ENCODE assay signal across 16 cellular contexts in the genomic region with DNA sequence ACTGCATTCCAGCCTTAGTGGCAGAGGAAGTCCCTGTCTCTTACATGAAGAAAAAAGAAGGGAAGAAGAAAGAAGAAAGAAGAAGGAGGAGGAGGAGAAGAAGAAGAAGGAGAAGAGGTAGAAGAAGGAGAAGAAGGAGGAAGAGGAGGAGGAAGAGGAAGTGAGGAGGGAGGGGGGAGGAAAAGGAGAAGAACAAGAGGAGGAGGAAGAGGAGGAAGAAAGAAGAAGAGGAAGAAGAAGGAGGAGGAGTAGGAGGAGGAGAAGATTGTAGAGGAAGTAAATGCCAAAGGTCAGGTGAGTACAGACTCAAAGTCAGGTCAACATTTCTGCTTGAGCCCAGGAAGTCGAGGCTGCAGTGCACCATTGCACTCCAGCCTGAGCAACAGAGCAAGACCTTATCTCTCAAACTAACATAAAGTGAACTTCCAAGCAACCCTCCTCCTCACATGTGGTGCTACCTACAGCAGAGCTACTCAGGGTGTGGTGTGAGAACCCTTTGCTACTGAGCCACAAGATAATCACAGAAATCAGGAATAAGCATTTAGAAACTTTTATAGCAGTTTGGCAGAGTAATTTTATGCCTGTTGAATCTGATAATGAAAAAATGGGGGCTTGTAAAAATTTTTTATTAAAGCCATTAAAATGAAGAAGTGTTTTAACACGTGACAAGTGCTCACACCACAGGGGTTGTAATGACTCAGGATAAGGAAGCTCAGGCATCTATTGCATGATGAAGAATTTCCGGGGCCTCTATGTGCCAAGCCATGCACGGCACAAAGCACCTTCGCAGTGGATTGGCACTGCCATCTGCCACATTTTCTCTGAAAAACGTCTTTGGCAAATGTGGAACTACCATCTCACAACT.
DNase-seq lines count a peak whose midpoint lies in the region; ATAC-seq, FAIRE-seq and TF ChIP-seq lines count a peak whose summit lies in the region.
"Had no signal": no experiment of that assay in that cellular context is flagged by ENCODE, and none has a peak within 500 bp of the region (broad histone marks: within the 10 kb centered on the region; RNA-seq: fewer than 3 reads in every experiment).

No MANE protein-coding gene starts in this region.

- WGBS in A549 (ENCODE audit: missing lambda C conversion rate) = 17% methylated on average over 6 of the region's 6 CpGs

- no peak overlapping the region for H3K27ac Mint-ChIP-seq in MCF 10A (ENCODE audit: low read depth, unreplicated experiment)
- H3K27ac Mint-ChIP-seq: activated CD8-positive, alpha-beta T cell treated with anti-CD3 and anti-CD28 coated beads, Interleukin-2, amount 10 ng/mL, durations not matched to agents 7 days and 5 days; activated naive CD4-positive, alpha-beta T cell treated with anti-CD3 and anti-CD28 coated beads, Interleukin-2, amount 10 ng/mL, durations not matched to agents 7 days and 5 days; nephron progenitor cell had no signal

- TF ChIP-seq CTCF in A549 (IDR thresholded peaks at IDR 0.05) (no peak), OCI-LY7 (conservative IDR thresholded peaks at IDR 0.05; ENCODE audit: low read length) (no peak), fibroblast of mammary gland (conservative IDR thresholded peaks at IDR 0.05; ENCODE audit: control insufficient read depth, insufficient read depth, low read depth, low read length) (no peak), MCF 10A (IDR thresholded peaks at IDR 0.05; ENCODE audit: unreplicated experiment) (no peak)

- H3K4me3 Mint-ChIP-seq in MCF 10A (ENCODE audit: unreplicated experiment) = no peak overlapping the region
- H3K4me3 Mint-ChIP-seq: activated CD8-positive, alpha-beta T cell treated with anti-CD3 and anti-CD28 coated beads, Interleukin-2, amount 10 ng/mL, durations not matched to agents 7 days and 5 days; activated naive CD4-positive, alpha-beta T cell treated with anti-CD3 and anti-CD28 coated beads, Interleukin-2, amount 10 ng/mL, durations not matched to agents 7 days and 5 days; nephron progenitor cell had no signal

- 0 out of 5 replicates have a peak, but pooled peaks of 1 of the 2 experiments have one; percentile 20 for TF ChIP-seq RAD21 in A549 (conservative IDR thresholded peaks at IDR 0.05 in 1 of 2, IDR thresholded peaks at IDR 0.05 in 1 of 2)

- no peaks in the 10 kb centered on the region for H3K79me2 ChIP-seq in OCI-LY7 (ENCODE audit: insufficient read depth, low read depth, low read length)

- no peaks in the 10 kb centered on the region for H3K36me3 Mint-ChIP-seq in MCF 10A (ENCODE audit: insufficient read depth, unreplicated experiment)
- H3K36me3 Mint-ChIP-seq: activated naive CD4-positive, alpha-beta T cell treated with anti-CD3 and anti-CD28 coated beads, Interleukin-2, amount 10 ng/mL, durations not matched to agents 7 days and 5 days had no signal

- FAIRE-seq in A549 (lab: Jason Lieb, UNC) = no peak
- no peak for FAIRE-seq in frontal cortex (lab: Jason Lieb, UNC)
- FAIRE-seq: small intestine had no signal

- no peak overlapping the region for H3K4me3 ChIP-seq in A549
- no peak overlapping the region for H3K4me3 ChIP-seq in OCI-LY7 (ENCODE audit: low read depth, low read length, poor library complexity, severe bottlenecking)
- no peak overlapping the region for H3K4me3 ChIP-seq in fibroblast of mammary gland (ENCODE audit: control insufficient read depth, low read depth, low read length)
- H3K4me3 ChIP-seq: colonic mucosa had no signal

- peaks cover 15% of the 10 kb centered on the region for H3K4me1 ChIP-seq in A549
- H3K4me1 ChIP-seq in OCI-LY7 (ENCODE audit: insufficient read depth, low read length, poor library complexity, severe bottlenecking) = peaks cover 13% of the 10 kb centered on the region
- H3K4me1 ChIP-seq: colonic mucosa, foreskin keratinocyte had no signal

- no peaks in the 10 kb centered on the region for H3K27me3 Mint-ChIP-seq in MCF 10A (ENCODE audit: insufficient read depth, unreplicated experiment)
- H3K27me3 Mint-ChIP-seq: activated naive CD4-positive, alpha-beta T cell treated with anti-CD3 and anti-CD28 coated beads, Interleukin-2, amount 10 ng/mL, durations not matched to agents 7 days and 5 days had no signal

- peak in 1 of 2 experiments; percentile 37 for DNase-seq in A549 (ENCODE audit: low read depth in 1 of 2, low spot score in 1 of 2)
- peak; percentile 75 for DNase-seq in GM03348 (ENCODE audit: low spot score)
- peak; percentile 60 for DNase-seq in OCI-LY7 (ENCODE audit: low spot score)
- DNase-seq in fibroblast of mammary gland (ENCODE audit: low read depth) = peak; percentile 36
- DNase-seq in frontal cortex (ENCODE audit: low spot score in 2 of 2) = no peak
- no peak for DNase-seq in inferior parietal cortex (ENCODE audit: extremely low spot score)
- no peak for DNase-seq in MCF 10A (ENCODE audit: unreplicated experiment)
- DNase-seq: activated CD8-positive, alpha-beta T cell treated with anti-CD3 and anti-CD28 coated beads, Interleukin-2, amount 10 ng/mL, durations not matched to agents 7 days and 5 days; activated naive CD4-positive, alpha-beta T cell treated with anti-CD3 and anti-CD28 coated beads, Interleukin-2, amount 10 ng/mL, durations not matched to agents 7 days and 5 days; colonic mucosa; foreskin keratinocyte; NCI-H1436 treated with DMSO at 0.1 percent for 48 hours; nephron progenitor cell; small intestine had no signal

- TF ChIP-seq POLR2A in A549 (IDR thresholded peaks at IDR 0.05; ENCODE audit: low read length) = no peak

- TF ChIP-seq EP300 in A549 (IDR thresholded peaks at IDR 0.05) = no peak

- intact Hi-C loops in OCI-LY7 (cut with micrococcal nuclease; ENCODE audit: unreplicated experiment) = no loop called here
- intact Hi-C loops in MCF 10A (cut with micrococcal nuclease) = no loop called here

- H4K20me1 ChIP-seq in OCI-LY7 (ENCODE audit: insufficient read depth, low read length) = no peaks in the 10 kb centered on the region

- H3K36me3 ChIP-seq in OCI-LY7 (ENCODE audit: insufficient read depth, low read length) = no peaks in the 10 kb centered on the region
- H3K36me3 ChIP-seq: colonic mucosa had no signal

- ATAC-seq in A549 (peak in 1 of 2 experiments; percentile 45; a peak in 1 of 6 replicates), HG03196 (IDR thresholded peaks at IDR 0.05; ENCODE audit: unreplicated experiment) (no peak)
- ATAC-seq: activated CD8-positive, alpha-beta T cell treated with anti-CD3 and anti-CD28 coated beads, Interleukin-2, amount 10 ng/mL, durations not matched to agents 7 days and 5 days; foreskin keratinocyte had no signal

- H3K4me1 Mint-ChIP-seq in MCF 10A (ENCODE audit: insufficient read depth, unreplicated experiment) = no peaks in the 10 kb centered on the region
- H3K4me1 Mint-ChIP-seq: activated naive CD4-positive, alpha-beta T cell treated with anti-CD3 and anti-CD28 coated beads, Interleukin-2, amount 10 ng/mL, durations not matched to agents 7 days and 5 days had no signal

- no TSS peak for BruUV-seq in OCI-LY7 (replicated peaks; lab: Mats Ljungman, UMichigan)
- BruUV-seq in MCF 10A (replicated peaks; lab: Mats Ljungman, UMichigan) = no TSS peak

- H3K9me2 ChIP-seq in OCI-LY7 (ENCODE audit: insufficient read depth, low read length) = no peaks in the 10 kb centered on the region

- POLR2A ChIA-PET in A549 (lab: Yijun Ruan, JAX) = no interaction called here
- POLR2A ChIA-PET in OCI-LY7 (lab: Charles Lee) = interaction anchor here (0.6 to 0.7 kb wide), 4 partner anchors 31 to 789 kb away, joined by 3 to 8 read pairs (median 3); no protein-coding TSS in a partner anchor
- POLR2A ChIA-PET in MCF 10A (lab: Yijun Ruan, JAX) = no interaction called here

- peak overlapping the region; percentile 83 for H2AFZ ChIP-seq in OCI-LY7 (ENCODE audit: low read length)

- H3K9me3 ChIP-seq in A549 (no peaks in the 10 kb centered on the region), OCI-LY7 (ENCODE audit: low read length) (no peaks in the 10 kb centered on the region)
- H3K9me3 ChIP-seq: colonic mucosa had no signal

- H3K27ac ChIP-seq in A549 (peak overlapping the region; percentile 20 to 67; a peak in 3 of 6 replicates), OCI-LY7 (ENCODE audit: low read depth, low read length, poor library complexity, severe bottlenecking) (peak overlapping the region; percentile 33)
- H3K27ac ChIP-seq: C4-2B, colonic mucosa, foreskin keratinocyte had no signal

- peak overlapping the region; percentile 35 for H3K4me2 ChIP-seq in A549
- peak overlapping the region; percentile 40 for H3K4me2 ChIP-seq in OCI-LY7 (ENCODE audit: low read length)

- CTCF ChIA-PET in A549 (lab: Yijun Ruan, JAX) (no interaction called here), OCI-LY7 (lab: Charles Lee; ENCODE audit: unreplicated experiment) (no interaction called here), MCF 10A (lab: Yijun Ruan, JAX) (no interaction called here)

- H3K9me3 Mint-ChIP-seq in MCF 10A (ENCODE audit: unreplicated experiment) = peaks cover 35% of the 10 kb centered on the region
- H3K9me3 Mint-ChIP-seq: nephron progenitor cell had no signal

TF ChIP-seq in A549, 52 proteins besides CTCF, POLR2A, EP300 and RAD21:
- TF ChIP-seq KDM5A (IDR thresholded peaks at IDR 0.05) = no peak
- no peak for TF ChIP-seq TP53 (CRISPR knock-in tag; IDR thresholded peaks at IDR 0.05)
- no peak for TF ChIP-seq ZSCAN20 (CRISPR knock-in tag; IDR thresholded peaks at IDR 0.05)
- no peak; the same call in 1 of the 2 replicates for TF ChIP-seq GATA3 (IDR thresholded peaks at IDR 0.05; ENCODE audit: borderline replicate concordance)
- no peak for TF ChIP-seq MYC (IDR thresholded peaks at IDR 0.05; ENCODE audit: borderline replicate concordance, low read length)
- no peak for TF ChIP-seq PHF8 (IDR thresholded peaks at IDR 0.05; ENCODE audit: borderline replicate concordance, low read depth)
- TF ChIP-seq ZNF302 (CRISPR knock-in tag; IDR thresholded peaks at IDR 0.05) = no peak
TF ChIP-seq in A549: peak in this region for 0.

Comparison
In these comparisons a context has a peak if more than half of its experiments do, and no peak if none do; other contexts are left out.
1. DNase-seq: peak in GM03348 (single experiment), OCI-LY7 (single experiment) and fibroblast of mammary gland (single experiment); none in frontal cortex (0 of 2), inferior parietal cortex (single experiment) and MCF 10A (single experiment).